ENCODE assay signal across 24 cellular contexts in genomic region chr18:50909261-50909660, GRCh38.
"Had no signal": no experiment of that assay in that cellular context is flagged by ENCODE, and none has a peak within 500 bp of the region (broad histone marks: within the 10 kb centered on the region; RNA-seq: fewer than 3 reads in every experiment).

No MANE protein-coding gene starts in this region.

- H3K4me3 Mint-ChIP-seq: activated CD8-positive, alpha-beta memory T cell treated with anti-CD3 and anti-CD28 coated beads, Interleukin-2, amount 10 ng/mL, durations not matched to agents 7 days and 5 days; effector memory CD8-positive, alpha-beta T cell; immature natural killer cell; neural crest cell; stimulated activated memory B cell treated with anti-CD40 and anti-IgM and Interleukin-4, amounts not matched to agents 10 μg/mL and 1 μg/mL and 100 μg/mL, for 72 hours; type B pancreatic cell had no signal

- H3K4me1 Mint-ChIP-seq: neural crest cell; stimulated activated memory B cell treated with anti-CD40 and anti-IgM and Interleukin-4, amounts not matched to agents 10 μg/mL and 1 μg/mL and 100 μg/mL, for 72 hours had no signal

- H3K27me3 Mint-ChIP-seq: activated CD8-positive, alpha-beta memory T cell treated with anti-CD3 and anti-CD28 coated beads, Interleukin-2, amount 10 ng/mL, durations not matched to agents 7 days and 5 days; effector memory CD8-positive, alpha-beta T cell; stimulated activated memory B cell treated with anti-CD40 and anti-IgM and Interleukin-4, amounts not matched to agents 10 μg/mL and 1 μg/mL and 100 μg/mL, for 72 hours; type B pancreatic cell had no signal

- ATAC-seq: activated CD4-positive, CD25-positive, alpha-beta regulatory T cell treated with anti-CD3 and anti-CD28 coated beads, Interleukin-2, amount 50 U/mL, for 24 hours; activated CD8-positive, alpha-beta memory T cell treated with anti-CD3 and anti-CD28 coated beads, Interleukin-2, amount 10 ng/mL, durations not matched to agents 7 days and 5 days; effector memory CD8-positive, alpha-beta T cell; esophagus mucosa; left lobe of liver; lower lobe of right lung; mucosa of descending colon; sciatic nerve; stimulated activated memory B cell treated with anti-CD40 and anti-IgM and Interleukin-4, amounts not matched to agents 10 μg/mL and 1 μg/mL and 100 μg/mL, for 72 hours had no signal

- H3K27ac Mint-ChIP-seq: activated CD8-positive, alpha-beta memory T cell treated with anti-CD3 and anti-CD28 coated beads, Interleukin-2, amount 10 ng/mL, durations not matched to agents 7 days and 5 days; stimulated activated memory B cell treated with anti-CD40 and anti-IgM and Interleukin-4, amounts not matched to agents 10 μg/mL and 1 μg/mL and 100 μg/mL, for 72 hours; type B pancreatic cell had no signal

- DNase-seq: activated CD8-positive, alpha-beta memory T cell treated with anti-CD3 and anti-CD28 coated beads, Interleukin-2, amount 10 ng/mL, durations not matched to agents 7 days and 5 days; activated naive CD4-positive, alpha-beta T cell treated with Interleukin-2 at 50 U/mL for 16 hours; activated T-cell treated with anti-CD3 and anti-CD28 coated beads for 4 hours; adrenal gland; colonic mucosa; dorsolateral prefrontal cortex; effector memory CD8-positive, alpha-beta T cell; foreskin melanocyte; glutamatergic neuron; immature natural killer cell; lower lobe of right lung; mesendoderm; mucosa of descending colon; occipital lobe; small intestine; stimulated activated CD4-positive, alpha-beta T cell treated with anti-CD3 and anti-CD28 coated beads, Interleukin-2, amount 100 ng/mL, for 24 hours; testis had no signal

- H3K9me3 Mint-ChIP-seq: effector memory CD8-positive, alpha-beta T cell; immature natural killer cell; neural crest cell; stimulated activated memory B cell treated with anti-CD40 and anti-IgM and Interleukin-4, amounts not matched to agents 10 μg/mL and 1 μg/mL and 100 μg/mL, for 72 hours; type B pancreatic cell had no signal
